Comparison of ENCODE assay signal across 22 cellular contexts in the genomic region with DNA sequence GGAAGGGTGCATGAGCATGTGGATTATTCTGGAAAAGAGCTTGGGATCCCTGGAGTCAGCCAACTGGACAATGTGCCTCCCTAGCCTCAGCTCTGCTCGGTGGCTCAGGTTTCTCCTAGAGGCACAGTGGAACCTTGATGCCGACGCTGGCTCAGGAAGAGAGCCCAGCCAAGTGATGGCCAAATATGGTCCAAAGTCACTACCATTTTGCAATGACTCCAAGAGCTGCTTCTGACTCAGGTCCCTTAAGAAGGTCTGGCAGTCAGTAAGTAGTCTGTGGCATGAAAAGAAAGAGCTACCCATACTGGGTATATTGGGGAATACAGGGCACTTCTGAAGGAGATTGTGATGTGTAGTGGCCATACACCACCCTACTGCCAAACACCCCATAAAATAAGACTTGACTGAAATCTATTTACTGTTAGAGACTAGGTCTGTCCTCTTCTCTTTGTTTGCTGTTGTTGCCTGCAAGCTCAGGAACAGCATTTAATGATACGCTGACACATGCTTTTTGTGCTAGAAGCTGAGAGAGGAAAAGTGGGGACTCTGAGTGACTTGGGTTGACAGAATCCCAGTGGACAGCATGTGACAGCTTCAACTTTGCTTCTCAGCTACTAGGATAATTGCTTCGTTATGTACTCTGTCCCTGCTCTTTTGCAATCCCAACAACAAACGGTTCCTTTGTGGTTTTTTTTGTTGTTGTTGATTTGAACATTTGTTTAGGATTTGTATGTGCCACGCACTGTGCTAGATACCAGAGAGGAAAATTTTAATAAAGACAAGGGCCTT. TPM values are rescaled to one million over a fixed set of nuclear protein-coding genes. Genes with fewer than 3 reads are reported as not detected.
DNase-seq lines count a peak whose midpoint lies in the region; ATAC-seq, FAIRE-seq and TF ChIP-seq lines count a peak whose summit lies in the region.
"Had no signal": no experiment of that assay in that cellular context is flagged by ENCODE, and none has a peak within 500 bp of the region (broad histone marks: within the 10 kb centered on the region; RNA-seq: fewer than 3 reads in every experiment).

No MANE protein-coding gene starts in this region.

- DNase-seq in A549 (ENCODE audit: low read depth in 1 of 2, low spot score in 1 of 2) (no peak), HL-60 (ENCODE audit: low read depth in 1 of 2, low spot score in 1 of 2) (no peak), UCSD-AML1 (lab: John Stamatoyannopoulos, UW; ENCODE audit: unreplicated experiment) (peak; percentile 5), neural crest cell (ENCODE audit: low read depth, low spot score) (no peak), GM19238 (ENCODE audit: insufficient read length, low spot score) (no peak), middle frontal gyrus (ENCODE audit: extremely low spot score, low spot score) (no peak)
- DNase-seq: ACHN; activated CD8-positive, alpha-beta memory T cell treated with anti-CD3 and anti-CD28 coated beads, Interleukin-2, amount 50 U/mL, for 4 hours; activated naive CD8-positive, alpha-beta T cell treated with anti-CD3 and anti-CD28 coated beads, Interleukin-2, amount 10 ng/mL, durations not matched to agents 7 days and 5 days; CD4-positive, alpha-beta T cell; DMS153; GDM1; H9; NCI-H146; NCI-H774; sigmoid colon; T-helper 17 cell; testis; WERI-Rb-1 had no signal

- no peak overlapping the region for H3K4me2 ChIP-seq in A549
- H3K4me2 ChIP-seq: hepatocyte had no signal

- H3K4me3 ChIP-seq in A549, result no peak overlapping the region
- H3K4me3 ChIP-seq in HL-60 (replicated peaks; ENCODE audit: insufficient read depth, low read length), result no peak overlapping the region
- H3K4me3 ChIP-seq: hepatocyte, sigmoid colon, testis had no signal

- no peak for TF ChIP-seq POLR2A in A549 (IDR thresholded peaks at IDR 0.05; ENCODE audit: low read length)

- POLR2A ChIA-PET in A549 (lab: Yijun Ruan, JAX), result no interaction called here

- no peaks in the 10 kb centered on the region for H3K9me3 ChIP-seq in A549
- H3K9me3 ChIP-seq: sigmoid colon, testis had no signal

- H3K4me1 Mint-ChIP-seq in neural crest cell, result peaks cover 21% of the 10 kb centered on the region
- H3K4me1 Mint-ChIP-seq: activated naive CD8-positive, alpha-beta T cell treated with anti-CD3 and anti-CD28 coated beads, Interleukin-2, amount 10 ng/mL, durations not matched to agents 7 days and 5 days; T-helper 17 cell had no signal

- no peak overlapping the region for H3K4me3 Mint-ChIP-seq in neural crest cell
- H3K4me3 Mint-ChIP-seq: activated naive CD8-positive, alpha-beta T cell treated with anti-CD3 and anti-CD28 coated beads, Interleukin-2, amount 10 ng/mL, durations not matched to agents 7 days and 5 days; CD4-positive, alpha-beta T cell; H9; T-helper 17 cell had no signal

- no peak for TF ChIP-seq EP300 in A549 (IDR thresholded peaks at IDR 0.05)

- ATAC-seq in A549, result no peak
- ATAC-seq in GM19351 (IDR thresholded peaks at IDR 0.05; ENCODE audit: unreplicated experiment), result no peak
- ATAC-seq in HG02840 (IDR thresholded peaks at IDR 0.05; ENCODE audit: low FRiP score, unreplicated experiment), result no peak
- ATAC-seq: T-helper 17 cell had no signal

- 81% methylated on average over 7 of the region's 7 CpGs for WGBS in A549 (ENCODE audit: missing lambda C conversion rate)

- TF ChIP-seq CTCF in A549 (IDR thresholded peaks at IDR 0.05), result no peak
- TF ChIP-seq CTCF in HL-60 (IDR thresholded peaks at IDR 0.05; ENCODE audit: insufficient read depth, low read length), result no peak
- no peak for TF ChIP-seq CTCF in neural crest cell (conservative IDR thresholded peaks at IDR 0.05)

- no peaks in the 10 kb centered on the region for H3K36me3 Mint-ChIP-seq in neural crest cell (ENCODE audit: low read depth)
- H3K36me3 Mint-ChIP-seq: activated naive CD8-positive, alpha-beta T cell treated with anti-CD3 and anti-CD28 coated beads, Interleukin-2, amount 10 ng/mL, durations not matched to agents 7 days and 5 days had no signal

- H3K27me3 Mint-ChIP-seq in neural crest cell (ENCODE audit: low read depth), result no peaks in the 10 kb centered on the region

- TF ChIP-seq RAD21 in A549 (conservative IDR thresholded peaks at IDR 0.05 in 1 of 2, IDR thresholded peaks at IDR 0.05 in 1 of 2), result no peak

- CTCF ChIA-PET in A549 (lab: Yijun Ruan, JAX), result interaction anchor here (2.0 kb wide), 1 partner anchor 68 kb away, joined by 4 read pairs; no protein-coding TSS in a partner anchor

- FAIRE-seq in A549 (lab: Jason Lieb, UNC), result no peak

- H3K27me3 ChIP-seq in HL-60 (ENCODE audit: insufficient read depth, poor library complexity, severe bottlenecking), result no peaks in the 10 kb centered on the region
- H3K27me3 ChIP-seq: hepatocyte, sigmoid colon, testis had no signal

- H3K4me1 ChIP-seq in A549, result no peaks in the 10 kb centered on the region
- H3K4me1 ChIP-seq: sigmoid colon, testis had no signal

- H3K27ac ChIP-seq in A549 (no peak overlapping the region), HL-60 (replicated peaks) (peak overlapping the region; percentile 60)
- H3K27ac ChIP-seq: hepatocyte, testis, WERI-Rb-1 had no signal

- no peaks in the 10 kb centered on the region for H3K9me3 Mint-ChIP-seq in neural crest cell
- H3K9me3 Mint-ChIP-seq: activated naive CD8-positive, alpha-beta T cell treated with anti-CD3 and anti-CD28 coated beads, Interleukin-2, amount 10 ng/mL, durations not matched to agents 7 days and 5 days; CD4-positive, alpha-beta T cell; H9 had no signal

- H3K27ac Mint-ChIP-seq in neural crest cell (ENCODE audit: unreplicated experiment), result peak overlapping the region; percentile 51
- H3K27ac Mint-ChIP-seq: activated naive CD8-positive, alpha-beta T cell treated with anti-CD3 and anti-CD28 coated beads, Interleukin-2, amount 10 ng/mL, durations not matched to agents 7 days and 5 days; CD4-positive, alpha-beta T cell; H9; T-helper 17 cell had no signal

TF ChIP-seq in A549, 52 proteins besides CTCF, POLR2A, EP300 and RAD21:
- TF ChIP-seq MAFK (IDR thresholded peaks at IDR 0.05; ENCODE audit: partially characterized antibody), result peak; percentile 18
- TF ChIP-seq CBX2 (IDR thresholded peaks at IDR 0.05; ENCODE audit: borderline replicate concordance, low read depth), result no peak
TF ChIP-seq in A549: peak in this region for 1.

RNA-seq across cellular contexts. Expression of gene OGFRL1, which starts 30.3 kb away (rescaled TPM):
- polyA plus RNA-seq in A549 (2011; rRNA removed), result 9.0 and 15.2 TPM in 2 replicates
- 2.0 and 2.5 TPM in 2 replicates for polyA plus RNA-seq in A549 (2012; cell fraction: cytosol; rRNA removed)
- polyA plus RNA-seq in A549 (2012; cell fraction: nucleus; rRNA removed), result 0.78 and 1.6 TPM in 2 replicates
- polyA plus RNA-seq in A549 (2017; fragmentation: RNase III; extraction: RNeasy Plus Mini Kit Qiagen cat#74134 plus additional on column Dnase treatment), result 8.0 to 8.4 TPM (median 8.1 TPM) in 3 replicates
- 5.2 and 5.8 TPM in 2 replicates for polyA minus RNA-seq in A549 (2011; rRNA and poly(A)+ RNA removed)
- 7.6 and 8.6 TPM in 2 replicates for total RNA-seq in neural crest cell
